8 cellular contexts compared by ENCODE assay signal in genomic region chr7:137903382-137904169, GRCh38. TPM values are rescaled to one million over a fixed set of nuclear protein-coding genes. Genes with fewer than 3 reads are reported as not detected.
DNase-seq lines count a peak whose midpoint lies in the region; TF ChIP-seq lines count a peak whose summit lies in the region.

No MANE protein-coding gene starts in this region.

- intact Hi-C loops in activated T-helper 1 cell treated with anti-CD3 and anti-CD28 coated beads, Interleukin-12 subunit alpha, Interleukin-12 subunit beta, Interleukin-2, Interleukin-4 antibody, amounts not matched to agents 30 ng/mL and 10 ng/mL and 1 ng/mL, durations not matched to agents 14 hours and 24 hours and 36 hours (cut with micrococcal nuclease): loop anchor here (1.0 to 10.0 kb wide), 7 partner anchors 27 to 961 kb away; no protein-coding TSS in a partner anchor

- H3K4me3 ChIP-seq in LNCaP clone FGC (ENCODE audit: low read depth, low read length): no peak overlapping the region
- no peak overlapping the region for H3K4me3 ChIP-seq in Peyer's patch

- TF ChIP-seq POLR2A in Peyer's patch (IDR thresholded peaks at IDR 0.05): no peak

- H3K36me3 ChIP-seq in Peyer's patch: peaks cover 0 to 85% (median 0%) of the 10 kb centered on the region in 3 donors

- no peak overlapping the region for H3K27ac ChIP-seq in Peyer's patch

- no peak overlapping the region for H3K27ac Mint-ChIP-seq in activated T-helper 1 cell treated with anti-CD3 and anti-CD28 coated beads, Interleukin-12 subunit alpha, Interleukin-12 subunit beta, Interleukin-2, Interleukin-4 antibody, amounts not matched to agents 30 ng/mL and 10 ng/mL and 1 ng/mL, durations not matched to agents 14 hours and 24 hours and 36 hours
- peak overlapping the region; percentile 38 for H3K27ac Mint-ChIP-seq in osteocyte (ENCODE audit: unreplicated experiment)

- H3K4me1 ChIP-seq in Peyer's patch: peaks cover 0 to 12% (median 1%) of the 10 kb centered on the region in 4 donors

- H3K4me1 Mint-ChIP-seq in activated T-helper 1 cell treated with anti-CD3 and anti-CD28 coated beads, Interleukin-12 subunit alpha, Interleukin-12 subunit beta, Interleukin-2, Interleukin-4 antibody, amounts not matched to agents 30 ng/mL and 10 ng/mL and 1 ng/mL, durations not matched to agents 14 hours and 24 hours and 36 hours (ENCODE audit: low read depth): peaks cover 22% of the 10 kb centered on the region
- peaks cover 12% of the 10 kb centered on the region for H3K4me1 Mint-ChIP-seq in osteocyte (ENCODE audit: unreplicated experiment)

- H3K36me3 Mint-ChIP-seq in activated T-helper 1 cell treated with anti-CD3 and anti-CD28 coated beads, Interleukin-12 subunit alpha, Interleukin-12 subunit beta, Interleukin-2, Interleukin-4 antibody, amounts not matched to agents 30 ng/mL and 10 ng/mL and 1 ng/mL, durations not matched to agents 14 hours and 24 hours and 36 hours (ENCODE audit: low read depth): peaks cover 43% of the 10 kb centered on the region
- peaks cover 57% of the 10 kb centered on the region for H3K36me3 Mint-ChIP-seq in osteocyte (ENCODE audit: unreplicated experiment)

- peak; percentile 76 for TF ChIP-seq CTCF in LNCaP clone FGC (IDR thresholded peaks at IDR 0.05; ENCODE audit: control insufficient read depth, extremely low read depth, insufficient read depth)
- TF ChIP-seq CTCF in Peyer's patch (IDR thresholded peaks at IDR 0.05): peak; percentile 68 to 94 (median 84)
- TF ChIP-seq CTCF in osteocyte (IDR thresholded peaks at IDR 0.05): peak; percentile 84

- H3K27me3 Mint-ChIP-seq in activated T-helper 1 cell treated with anti-CD3 and anti-CD28 coated beads, Interleukin-12 subunit alpha, Interleukin-12 subunit beta, Interleukin-2, Interleukin-4 antibody, amounts not matched to agents 30 ng/mL and 10 ng/mL and 1 ng/mL, durations not matched to agents 14 hours and 24 hours and 36 hours (ENCODE audit: insufficient read depth): no peaks in the 10 kb centered on the region
- no peaks in the 10 kb centered on the region for H3K27me3 Mint-ChIP-seq in osteocyte (ENCODE audit: unreplicated experiment)

- DNase-seq in ELR (ENCODE audit: low read depth): peak; percentile 79
- peak; percentile 8 for DNase-seq in GOT3 (lab: John Stamatoyannopoulos, UW)
- peak; percentile 54 for DNase-seq in LNCaP clone FGC (ENCODE audit: low read depth)
- peak in 2 of 3 donors; percentile 57 to 83 for DNase-seq in Peyer's patch
- DNase-seq in activated T-helper 1 cell treated with anti-CD3 and anti-CD28 coated beads, Interleukin-12 subunit alpha, Interleukin-12 subunit beta, Interleukin-2, Interleukin-4 antibody, amounts not matched to agents 30 ng/mL and 10 ng/mL and 1 ng/mL, durations not matched to agents 14 hours and 24 hours and 36 hours (ENCODE audit: low spot score): peak; percentile 50
- peak; percentile 44 for DNase-seq in foreskin melanocyte
- no peak for DNase-seq in osteocyte (ENCODE audit: extremely low spot score, unreplicated experiment)
- DNase-seq in ureter (ENCODE audit: low spot score): peak; percentile 67

- H3K9me3 ChIP-seq in Peyer's patch: no peaks in the 10 kb centered on the region

- no peak overlapping the region for H3K4me3 Mint-ChIP-seq in activated T-helper 1 cell treated with anti-CD3 and anti-CD28 coated beads, Interleukin-12 subunit alpha, Interleukin-12 subunit beta, Interleukin-2, Interleukin-4 antibody, amounts not matched to agents 30 ng/mL and 10 ng/mL and 1 ng/mL, durations not matched to agents 14 hours and 24 hours and 36 hours
- no peak overlapping the region for H3K4me3 Mint-ChIP-seq in osteocyte (ENCODE audit: unreplicated experiment)

- H3K9me3 Mint-ChIP-seq in activated T-helper 1 cell treated with anti-CD3 and anti-CD28 coated beads, Interleukin-12 subunit alpha, Interleukin-12 subunit beta, Interleukin-2, Interleukin-4 antibody, amounts not matched to agents 30 ng/mL and 10 ng/mL and 1 ng/mL, durations not matched to agents 14 hours and 24 hours and 36 hours: no peaks in the 10 kb centered on the region
- no peaks in the 10 kb centered on the region for H3K9me3 Mint-ChIP-seq in osteocyte (ENCODE audit: unreplicated experiment)

- H3K27me3 ChIP-seq in Peyer's patch: no peaks in the 10 kb centered on the region

RNA-seq across cellular contexts. Expression of gene DGKI, which starts 56.8 kb away (rescaled TPM):
- under 1 TPM in 3 of 4 donors, not detected in 1; 0.19 to 0.40 (median 0.35) TPM for total RNA-seq in Peyer's patch
- total RNA-seq in activated T-helper 1 cell treated with anti-CD3 and anti-CD28 coated beads, Interleukin-12 subunit alpha, Interleukin-12 subunit beta, Interleukin-2, Interleukin-4 antibody, amounts not matched to agents 30 ng/mL and 10 ng/mL and 1 ng/mL, durations not matched to agents 14 hours and 24 hours and 36 hours: 27.3 and 30.2 TPM in 2 replicates
- total RNA-seq in osteocyte: 3.0 and 3.1 TPM in 2 replicates
- 3.3 TPM for total RNA-seq in ureter
